ENCODE assay signal across 26 cellular contexts in the genomic region with DNA sequence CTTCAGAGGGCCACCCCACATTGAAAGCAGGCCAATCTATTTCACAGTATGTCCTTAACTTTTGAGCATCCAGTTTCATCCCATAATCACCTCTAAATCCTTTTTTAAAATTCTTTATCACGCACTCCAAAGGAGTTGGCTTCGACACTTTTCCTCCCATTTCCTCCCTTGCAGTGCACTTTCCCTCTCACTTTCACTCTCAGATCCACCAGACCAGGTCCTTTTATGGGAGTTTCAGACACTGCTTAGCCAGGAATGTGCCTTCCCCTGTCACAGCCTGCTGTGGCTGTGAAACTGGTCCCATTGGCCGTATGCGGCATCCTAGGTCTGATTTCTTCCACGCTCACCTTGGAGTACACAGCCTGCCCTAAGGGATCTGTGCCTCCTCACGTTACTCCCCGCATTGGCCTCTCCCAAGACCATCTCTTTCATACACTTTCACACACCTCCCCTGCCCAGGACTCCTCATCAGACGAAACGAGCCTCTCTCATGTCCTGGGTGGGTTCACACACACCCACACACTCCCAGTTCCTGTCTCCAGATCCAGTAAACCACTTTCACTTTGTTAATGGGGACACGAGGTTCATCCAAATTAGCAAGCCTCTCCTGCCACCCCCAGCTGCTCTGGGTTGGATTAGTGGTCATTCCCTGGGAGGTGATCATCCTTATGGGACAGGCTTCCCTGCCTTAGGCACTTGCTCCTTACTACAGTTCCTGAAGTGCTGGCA. TPM values are rescaled to one million over a fixed set of nuclear protein-coding genes. Genes with fewer than 3 reads are reported as not detected.
DNase-seq lines count a peak whose midpoint lies in the region; ATAC-seq and TF ChIP-seq lines count a peak whose summit lies in the region.
"Had no signal": no experiment of that assay in that cellular context is flagged by ENCODE, and none has a peak within 500 bp of the region (broad histone marks: within the 10 kb centered on the region; RNA-seq: fewer than 3 reads in every experiment).

No MANE protein-coding gene starts in this region.

- H3K9ac ChIP-seq in MM.1S (ENCODE audit: low read length), result no peak overlapping the region
- no peak overlapping the region for H3K9ac ChIP-seq in smooth muscle cell (ENCODE audit: low read depth)
- H3K9ac ChIP-seq: BLaER1 had no signal

- no peaks in the 10 kb centered on the region for H3K27me3 Mint-ChIP-seq in activated naive CD8-positive, alpha-beta T cell treated with anti-CD3 and anti-CD28 coated beads, Interleukin-2, amount 50 U/mL, for 24 hours
- no peaks in the 10 kb centered on the region for H3K27me3 Mint-ChIP-seq in activated naive CD8-positive, alpha-beta T cell treated with anti-CD3 and anti-CD28 coated beads for 36 hours
- no peaks in the 10 kb centered on the region for H3K27me3 Mint-ChIP-seq in T-helper 17 cell
- H3K27me3 Mint-ChIP-seq: activated CD4-positive, alpha-beta T cell treated with anti-CD3 and anti-CD28 coated beads, Interleukin-2, amount 10 ng/mL, durations not matched to agents 7 days and 5 days had no signal

- peaks cover 2% of the 10 kb centered on the region for H3K4me1 Mint-ChIP-seq in activated naive CD8-positive, alpha-beta T cell treated with anti-CD3 and anti-CD28 coated beads, Interleukin-2, amount 50 U/mL, for 24 hours
- H3K4me1 Mint-ChIP-seq in activated naive CD8-positive, alpha-beta T cell treated with anti-CD3 and anti-CD28 coated beads for 36 hours, result peaks cover 6% of the 10 kb centered on the region
- H3K4me1 Mint-ChIP-seq in T-helper 17 cell, result peaks cover 2% of the 10 kb centered on the region
- H3K4me1 Mint-ChIP-seq: activated CD4-positive, alpha-beta T cell treated with anti-CD3 and anti-CD28 coated beads, Interleukin-2, amount 10 ng/mL, durations not matched to agents 7 days and 5 days; mesothelial cell of epicardium; natural killer cell had no signal

- H3K36me3 Mint-ChIP-seq in activated naive CD8-positive, alpha-beta T cell treated with anti-CD3 and anti-CD28 coated beads, Interleukin-2, amount 50 U/mL, for 24 hours (ENCODE audit: low read depth), result no peaks in the 10 kb centered on the region
- H3K36me3 Mint-ChIP-seq in activated naive CD8-positive, alpha-beta T cell treated with anti-CD3 and anti-CD28 coated beads for 36 hours, result no peaks in the 10 kb centered on the region
- no peaks in the 10 kb centered on the region for H3K36me3 Mint-ChIP-seq in T-helper 17 cell (ENCODE audit: low read depth)
- H3K36me3 Mint-ChIP-seq: mesothelial cell of epicardium, natural killer cell had no signal

- H4K20me1 ChIP-seq in MM.1S (ENCODE audit: insufficient read depth, low read length), result no peaks in the 10 kb centered on the region
- no peaks in the 10 kb centered on the region for H4K20me1 ChIP-seq in smooth muscle cell (ENCODE audit: low read depth)
- H4K20me1 ChIP-seq: BLaER1 had no signal

- no peaks in the 10 kb centered on the region for H3K9me2 ChIP-seq in MM.1S (replicated peaks; ENCODE audit: insufficient read depth, low read length)

- no peak overlapping the region for H3K4me2 ChIP-seq in MM.1S (ENCODE audit: low read depth, low read length)
- H3K4me2 ChIP-seq in smooth muscle cell, result no peak overlapping the region
- H3K4me2 ChIP-seq: BLaER1 had no signal

- no peak for TF ChIP-seq CTCF in fibroblast of villous mesenchyme (IDR thresholded peaks at IDR 0.05; ENCODE audit: insufficient read depth, low read depth, low read length)
- TF ChIP-seq CTCF in MM.1S (IDR thresholded peaks at IDR 0.05; ENCODE audit: low read length), result no peak
- no peak for TF ChIP-seq CTCF in smooth muscle cell (IDR thresholded peaks at IDR 0.05; ENCODE audit: borderline replicate concordance, insufficient read depth, poor library complexity, severe bottlenecking)
- no peak for TF ChIP-seq CTCF in coronary artery (IDR thresholded peaks at IDR 0.05)

- H3K27ac ChIP-seq in MM.1S (ENCODE audit: low read length) (no peak overlapping the region), smooth muscle cell (ENCODE audit: low read depth) (no peak overlapping the region), coronary artery (no peak overlapping the region)
- H3K27ac ChIP-seq: adrenal gland, BLaER1, brain microvascular endothelial cell, Peyer's patch, right atrium auricular region, transverse colon had no signal

- H3K36me3 ChIP-seq in MM.1S (replicated peaks; ENCODE audit: insufficient read depth, low read length) (no peaks in the 10 kb centered on the region), smooth muscle cell (ENCODE audit: low read depth) (no peaks in the 10 kb centered on the region)
- H3K36me3 ChIP-seq: adrenal gland, BLaER1, brain microvascular endothelial cell, ovary, Peyer's patch, right atrium auricular region, transverse colon had no signal

- no peak for DNase-seq in activated naive CD8-positive, alpha-beta T cell treated with anti-CD3 and anti-CD28 coated beads, Interleukin-2, amount 50 U/mL, for 24 hours
- no peak for DNase-seq in activated naive CD8-positive, alpha-beta T cell treated with anti-CD3 and anti-CD28 coated beads for 36 hours
- no peak for DNase-seq in T-helper 17 cell
- no peak for DNase-seq in fibroblast of villous mesenchyme (ENCODE audit: low read depth)
- no peak for DNase-seq in MM.1S
- DNase-seq in smooth muscle cell (lab: John Stamatoyannopoulos, UW; ENCODE audit: unreplicated experiment), result no peak
- no peak for DNase-seq in coronary artery (ENCODE audit: low spot score)
- DNase-seq: activated CD4-positive, alpha-beta T cell treated with anti-CD3 and anti-CD28 coated beads, Interleukin-2, amount 10 ng/mL, durations not matched to agents 7 days and 5 days; activated CD8-positive, alpha-beta memory T cell treated with anti-CD3 and anti-CD28 coated beads, Interleukin-2, amount 50 U/mL, for 48 hours; activated gamma-delta T cell; adrenal gland; brain microvascular endothelial cell; Caco-2; glutamatergic neuron; natural killer cell; NCI-H187 treated with DMSO at 0.1 percent for 48 hours; NCI-H774; Peyer's patch; transverse colon had no signal

- peak overlapping the region; percentile 24 for H3K27ac Mint-ChIP-seq in activated naive CD8-positive, alpha-beta T cell treated with anti-CD3 and anti-CD28 coated beads, Interleukin-2, amount 50 U/mL, for 24 hours
- no peak overlapping the region for H3K27ac Mint-ChIP-seq in activated naive CD8-positive, alpha-beta T cell treated with anti-CD3 and anti-CD28 coated beads for 36 hours
- peak overlapping the region; percentile 56 for H3K27ac Mint-ChIP-seq in T-helper 17 cell
- H3K27ac Mint-ChIP-seq: activated CD4-positive, alpha-beta T cell treated with anti-CD3 and anti-CD28 coated beads, Interleukin-2, amount 10 ng/mL, durations not matched to agents 7 days and 5 days; mesothelial cell of epicardium; natural killer cell; T-helper 1 cell treated with Interleukin-12 subunit alpha and Interleukin-12 subunit beta and Interleukin-4 antibody, amounts not matched to agents 30 μg/mL and 1 μg/mL, for 36 hours had no signal

- H3K79me2 ChIP-seq in MM.1S (ENCODE audit: low read length), result no peaks in the 10 kb centered on the region
- H3K79me2 ChIP-seq in smooth muscle cell (ENCODE audit: low read depth), result no peaks in the 10 kb centered on the region

- no peaks in the 10 kb centered on the region for H3K4me1 ChIP-seq in MM.1S (ENCODE audit: low read length)
- no peaks in the 10 kb centered on the region for H3K4me1 ChIP-seq in smooth muscle cell (ENCODE audit: low read depth)
- H3K4me1 ChIP-seq: adrenal gland, BLaER1, Caco-2, Peyer's patch, right atrium auricular region, transverse colon had no signal

- ATAC-seq in activated naive CD8-positive, alpha-beta T cell treated with anti-CD3 and anti-CD28 coated beads, Interleukin-2, amount 50 U/mL, for 24 hours, result no peak
- ATAC-seq in T-helper 17 cell (no peak), HG03108 (IDR thresholded peaks at IDR 0.05; ENCODE audit: unreplicated experiment) (no peak)
- ATAC-seq: natural killer cell had no signal

- no peak overlapping the region for H3K4me3 Mint-ChIP-seq in activated naive CD8-positive, alpha-beta T cell treated with anti-CD3 and anti-CD28 coated beads, Interleukin-2, amount 50 U/mL, for 24 hours
- no peak overlapping the region for H3K4me3 Mint-ChIP-seq in activated naive CD8-positive, alpha-beta T cell treated with anti-CD3 and anti-CD28 coated beads for 36 hours
- H3K4me3 Mint-ChIP-seq in T-helper 17 cell, result no peak overlapping the region
- H3K4me3 Mint-ChIP-seq: activated CD4-positive, alpha-beta T cell treated with anti-CD3 and anti-CD28 coated beads, Interleukin-2, amount 10 ng/mL, durations not matched to agents 7 days and 5 days; mesothelial cell of epicardium; natural killer cell; T-helper 1 cell treated with Interleukin-12 subunit alpha and Interleukin-12 subunit beta and Interleukin-4 antibody, amounts not matched to agents 30 μg/mL and 1 μg/mL, for 36 hours had no signal

- H3K27me3 ChIP-seq in MM.1S (replicated peaks; ENCODE audit: insufficient read depth, low read length) (no peaks in the 10 kb centered on the region), smooth muscle cell (ENCODE audit: low read depth) (no peaks in the 10 kb centered on the region)
- H3K27me3 ChIP-seq: adrenal gland, BLaER1, brain microvascular endothelial cell, ovary, Peyer's patch, right atrium auricular region, transverse colon had no signal

- no peaks in the 10 kb centered on the region for H3K9me3 ChIP-seq in T-helper 17 cell (ENCODE audit: control insufficient read depth, low read length, poor library complexity, severe bottlenecking)
- H3K9me3 ChIP-seq in MM.1S (replicated peaks; ENCODE audit: insufficient read depth, low read length), result no peaks in the 10 kb centered on the region
- H3K9me3 ChIP-seq in smooth muscle cell (replicated peaks; ENCODE audit: low read depth), result no peaks in the 10 kb centered on the region
- H3K9me3 ChIP-seq: adrenal gland, BLaER1, Caco-2, ovary, Peyer's patch, right atrium auricular region, transverse colon had no signal

- 71% methylated on average over 10 of the region's 10 CpGs for WGBS in smooth muscle cell (ENCODE audit: low lambda C conversion rate)

- H3F3A ChIP-seq in MM.1S (ENCODE audit: insufficient read depth, low read length) (no peaks in the 10 kb centered on the region), smooth muscle cell (ENCODE audit: low read depth) (no peaks in the 10 kb centered on the region)

- H3K4me3 ChIP-seq in fibroblast of villous mesenchyme (ENCODE audit: low read depth, low read length) (peak overlapping the region; percentile 25), MM.1S (ENCODE audit: low read length) (no peak overlapping the region), smooth muscle cell (no peak overlapping the region), coronary artery (no peak overlapping the region)
- H3K4me3 ChIP-seq: adrenal gland, BLaER1, ovary, Peyer's patch, right atrium auricular region, transverse colon had no signal

- no peaks in the 10 kb centered on the region for H3K9me3 Mint-ChIP-seq in activated naive CD8-positive, alpha-beta T cell treated with anti-CD3 and anti-CD28 coated beads, Interleukin-2, amount 50 U/mL, for 24 hours
- no peaks in the 10 kb centered on the region for H3K9me3 Mint-ChIP-seq in activated naive CD8-positive, alpha-beta T cell treated with anti-CD3 and anti-CD28 coated beads for 36 hours
- H3K9me3 Mint-ChIP-seq: activated CD4-positive, alpha-beta T cell treated with anti-CD3 and anti-CD28 coated beads, Interleukin-2, amount 10 ng/mL, durations not matched to agents 7 days and 5 days; natural killer cell; T-helper 1 cell treated with Interleukin-12 subunit alpha and Interleukin-12 subunit beta and Interleukin-4 antibody, amounts not matched to agents 30 μg/mL and 1 μg/mL, for 36 hours had no signal

- H2AFZ ChIP-seq in MM.1S (ENCODE audit: low read length), result no peak overlapping the region
- H2AFZ ChIP-seq in smooth muscle cell (ENCODE audit: low read depth), result no peak overlapping the region

RNA-seq across cellular contexts. Expression of gene RHOXF2B, which starts 10.0 kb away (rescaled TPM):
- not detected for total RNA-seq in activated naive CD8-positive, alpha-beta T cell treated with anti-CD3 and anti-CD28 coated beads for 36 hours
- not detected for total RNA-seq in T-helper 17 cell
- not detected in 2 replicates for total RNA-seq in fibroblast of villous mesenchyme
- total RNA-seq in smooth muscle cell, result not detected in 2 replicates
- 0.06 TPM in 1 of 2 replicates, not detected in the other for polyA plus RNA-seq in smooth muscle cell
- total RNA-seq: A673; activated CD4-positive, alpha-beta T cell treated with anti-CD3 and anti-CD28 coated beads, Interleukin-2, amount 10 ng/mL, durations not matched to agents 7 days and 5 days; adrenal gland; Caco-2; mesothelial cell of epicardium; natural killer cell; Peyer's patch; right atrium auricular region; transverse colon had no signal
- polyA plus RNA-seq: adrenal gland had no signal

RNA-seq across cellular contexts. Expression of gene RHOXF1, which starts 28.3 kb away (rescaled TPM):
- not detected for total RNA-seq in activated naive CD8-positive, alpha-beta T cell treated with anti-CD3 and anti-CD28 coated beads for 36 hours
- total RNA-seq in T-helper 17 cell (1 to 10 TPM in 1 of 2 donors, under 1 TPM in 1; 0.90 to 1.1 TPM), fibroblast of villous mesenchyme (not detected in 2 replicates), smooth muscle cell (not detected in 2 replicates)
- 0.48 TPM in 1 of 2 replicates, not detected in the other for polyA plus RNA-seq in smooth muscle cell
- total RNA-seq: A673; activated CD4-positive, alpha-beta T cell treated with anti-CD3 and anti-CD28 coated beads, Interleukin-2, amount 10 ng/mL, durations not matched to agents 7 days and 5 days; Caco-2; right atrium auricular region had no signal
